8 cellular contexts compared by ENCODE assay signal in genomic region chr2:32355976-32356734, GRCh38. TPM values are rescaled to one million over a fixed set of nuclear protein-coding genes. Genes with fewer than 3 reads are reported as not detected.
DNase-seq lines count a peak whose midpoint lies in the region; ATAC-seq and TF ChIP-seq lines count a peak whose summit lies in the region.

No MANE protein-coding gene starts in this region.

- H3K9me3 ChIP-seq in SJSA1 (replicated peaks), result 0 out of 2 replicates have a peak, but pooled peaks cover 2% of the 10 kb centered on the region
- no peaks in the 10 kb centered on the region for H3K9me3 ChIP-seq in esophagus (ENCODE audit: control insufficient read depth in 2 of 2, insufficient read depth in 1 of 2, low read depth in 1 of 2, low read length in 1 of 2)
- no peaks in the 10 kb centered on the region for H3K9me3 ChIP-seq in prostate gland

- ATAC-seq in GM19438 (IDR thresholded peaks at IDR 0.05; ENCODE audit: low read depth, unreplicated experiment) (peak; percentile 46), GM18519 (IDR thresholded peaks at IDR 0.05; ENCODE audit: low FRiP score, unreplicated experiment) (no peak)

- no peaks in the 10 kb centered on the region for H3K27me3 ChIP-seq in SJSA1 (replicated peaks)
- H3K27me3 ChIP-seq in esophagus (ENCODE audit: control insufficient read depth in 1 of 2, insufficient read depth in 2 of 2, low read length in 2 of 2), result no peaks in the 10 kb centered on the region
- no peaks in the 10 kb centered on the region for H3K27me3 ChIP-seq in prostate gland (replicated peaks; ENCODE audit: insufficient read depth)

- TF ChIP-seq POLR2A in prostate gland (IDR thresholded peaks at IDR 0.05), result no peak

- intact Hi-C loops in prostate gland (cut with DNase I), result no loop called here

- peaks cover 10% of the 10 kb centered on the region for H3K4me1 ChIP-seq in SJSA1 (replicated peaks)
- no peaks in the 10 kb centered on the region for H3K4me1 ChIP-seq in esophagus (ENCODE audit: control insufficient read depth in 2 of 2, insufficient read depth in 2 of 2, low read length in 1 of 2)
- H3K4me1 ChIP-seq in prostate gland (replicated peaks), result peaks cover 14% of the 10 kb centered on the region

- H3K36me3 ChIP-seq in SJSA1 (peaks cover 24% of the 10 kb centered on the region), esophagus (ENCODE audit: control insufficient read depth in 2 of 2, insufficient read depth in 2 of 2, low read length in 1 of 2) (no peaks in the 10 kb centered on the region), prostate gland (no peaks in the 10 kb centered on the region)

- 6 to 7% methylated on average over 17 of the region's 17 CpGs for WGBS in esophagus, 2 donors
- 6% methylated on average over 17 of the region's 17 CpGs for WGBS in prostate gland

- H3K27ac ChIP-seq in SJSA1 (peak overlapping the region; percentile 81), esophagus (ENCODE audit: low read depth in 2 of 2, low read length in 1 of 2) (peak overlapping the region; percentile 96 to 98), prostate gland (peak overlapping the region; percentile 93 to 96)

- TF ChIP-seq CTCF in prostate gland (IDR thresholded peaks at IDR 0.05), result no peak

- H3K4me3 ChIP-seq in SJSA1, result peak overlapping the region; percentile 95
- peak overlapping the region; percentile 98 to 100 for H3K4me3 ChIP-seq in esophagus (ENCODE audit: low read depth in 1 of 2, low read length in 2 of 2)
- H3K4me3 ChIP-seq in prostate gland, result peak overlapping the region; percentile 68 to 97

- peak; percentile 49 for DNase-seq in A172 (ENCODE audit: low spot score)
- no peak for DNase-seq in SJSA1 (ENCODE audit: low read depth in 1 of 2, low spot score in 2 of 2)
- no peak for DNase-seq in prostate gland (ENCODE audit: low spot score)
- DNase-seq in putamen (ENCODE audit: low spot score), result no peak
- DNase-seq in NCI-H226, result no peak

RNA-seq across cellular contexts. Expression of gene BIRC6, which starts 0.7 kb away (rescaled TPM):
- total RNA-seq in A172 (2014; rRNA removed; shearing (Covaris generic)), result 57.7 and 58.7 TPM in 2 replicates
- 42.3 and 68.4 TPM in 2 replicates for total RNA-seq in SJSA1 (2014; rRNA removed; shearing (Covaris generic))
- polyA plus RNA-seq in esophagus, result 10 to 100 TPM; 10.8 to 16.2 TPM
- total RNA-seq in prostate gland, result 100 to 1,000 TPM in 1 of 2 donors, 10 to 100 TPM in 1; 89.6 to 113 TPM
